In the genomic region with DNA sequence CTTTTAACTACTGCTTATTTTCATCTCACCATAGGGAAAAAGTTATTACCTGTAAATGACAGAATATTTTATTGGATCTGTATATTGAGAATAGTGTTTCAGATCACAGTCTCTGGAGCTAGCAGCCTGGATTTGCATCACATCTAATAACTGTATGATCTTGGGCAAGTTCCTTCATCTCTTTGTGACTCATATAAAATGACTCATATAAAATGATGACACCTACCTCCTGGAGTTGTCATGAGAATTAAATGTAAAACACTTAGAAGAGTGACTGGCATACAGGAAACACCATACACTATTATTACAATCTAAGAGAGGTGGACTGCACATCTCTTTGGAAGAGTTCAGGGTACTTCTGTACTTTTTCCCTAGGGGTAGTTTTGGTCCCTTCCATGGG, we compare ENCODE assay signal across 11 cellular contexts.
DNase-seq lines count a peak whose midpoint lies in the region; ATAC-seq and TF ChIP-seq lines count a peak whose summit lies in the region.
"Had no signal": no experiment of that assay in that cellular context is flagged by ENCODE, and none has a peak within 500 bp of the region (broad histone marks: within the 10 kb centered on the region; RNA-seq: fewer than 3 reads in every experiment).

No MANE protein-coding gene starts in this region.

- H3K36me3 ChIP-seq in CD8-positive, alpha-beta T cell (ENCODE audit: insufficient read depth, low read length), result no peaks in the 10 kb centered on the region
- H3K36me3 ChIP-seq: ovary had no signal

- H3K27me3 Mint-ChIP-seq in CD8-positive, alpha-beta T cell (ENCODE audit: low read depth), result no peaks in the 10 kb centered on the region

- no peak overlapping the region for H3K27ac ChIP-seq in CD8-positive, alpha-beta T cell (ENCODE audit: low read depth, low read length)
- H3K27ac ChIP-seq: ovary had no signal

- CTCF ChIA-PET in CD8-positive, alpha-beta T cell (lab: Charles Lee), result no interaction called here

- no peaks in the 10 kb centered on the region for H3K4me1 ChIP-seq in CD8-positive, alpha-beta T cell (ENCODE audit: insufficient read depth, low read length)

- no peak overlapping the region for H3K27ac Mint-ChIP-seq in CD8-positive, alpha-beta T cell

- ATAC-seq in CD8-positive, alpha-beta T cell, result no peak
- no peak for ATAC-seq in esophagus mucosa
- ATAC-seq in GM21825 (IDR thresholded peaks at IDR 0.05; ENCODE audit: unreplicated experiment), result no peak

- H3K4me1 Mint-ChIP-seq in CD8-positive, alpha-beta T cell (ENCODE audit: low read depth), result no peaks in the 10 kb centered on the region

- intact Hi-C loops in CD8-positive, alpha-beta T cell (cut with DNase I, micrococcal nuclease), result no loop called here

- POLR2A ChIA-PET in CD8-positive, alpha-beta T cell (lab: Charles Lee), result no interaction called here

- no peak overlapping the region for H3K4me3 Mint-ChIP-seq in CD8-positive, alpha-beta T cell

- peaks cover 2% of the 10 kb centered on the region for H3K9me3 Mint-ChIP-seq in CD8-positive, alpha-beta T cell

- no peak for TF ChIP-seq CTCF in epithelial cell of esophagus (IDR thresholded peaks at IDR 0.05; ENCODE audit: insufficient read depth, low read depth, low read length, missing control alignments)
- TF ChIP-seq CTCF in CD8-positive, alpha-beta T cell (IDR thresholded peaks at IDR 0.05), result no peak

- H3K36me3 Mint-ChIP-seq in CD8-positive, alpha-beta T cell, result no peaks in the 10 kb centered on the region

- H3K4me3 ChIP-seq in epithelial cell of esophagus (ENCODE audit: low read length) (no peak overlapping the region), skeletal muscle cell (ENCODE audit: low read depth, low read length) (no peak overlapping the region)
- no peak overlapping the region for H3K4me3 ChIP-seq in CD8-positive, alpha-beta T cell (ENCODE audit: low read depth, low read length)
- H3K4me3 ChIP-seq: ovary had no signal

- DNase-seq in SIG-M5 treated with dmso at 0.1 percent for 504 hours (lab: John Stamatoyannopoulos, UW; ENCODE audit: unreplicated experiment), result peak; percentile 20
- DNase-seq in SIG-M5 (lab: John Stamatoyannopoulos, UW), result no peak
- peak; percentile 64 for DNase-seq in MV-4-11 (lab: John Stamatoyannopoulos, UW)
- DNase-seq in epithelial cell of esophagus (ENCODE audit: low read depth), result peak; percentile 83
- peak; percentile 58 for DNase-seq in skeletal muscle cell (ENCODE audit: low read depth)
- DNase-seq in CD8-positive, alpha-beta T cell, result no peak
- DNase-seq: anterior cingulate cortex, NCI-H2171, ovary had no signal

- no peaks in the 10 kb centered on the region for H3K27me3 ChIP-seq in CD8-positive, alpha-beta T cell (ENCODE audit: insufficient read depth, low read length)
- H3K27me3 ChIP-seq: ovary had no signal

- H3K9me3 ChIP-seq in CD8-positive, alpha-beta T cell (ENCODE audit: low read length), result no peaks in the 10 kb centered on the region
- H3K9me3 ChIP-seq: ovary had no signal

Comparison
In these comparisons a context has a peak if more than half of its experiments do, and no peak if none do; other contexts are left out.
1. DNase-seq: peak in SIG-M5 treated with dmso at 0.1 percent for 504 hours (single experiment), MV-4-11 (single experiment), epithelial cell of esophagus (single experiment) and skeletal muscle cell (single experiment); none in SIG-M5 (single experiment) and CD8-positive, alpha-beta T cell (0 of 7).